Comparison of ENCODE assay signal across 6 cellular contexts in genomic region chr9:66992450-66992849, GRCh38. TPM values are rescaled to one million over a fixed set of nuclear protein-coding genes. Genes with fewer than 3 reads are reported as not detected.
"Had no signal": no experiment of that assay in that cellular context is flagged by ENCODE, and none has a peak within 500 bp of the region (broad histone marks: within the 10 kb centered on the region; RNA-seq: fewer than 3 reads in every experiment).

SPATA31A3 (minus strand) TSS chr9:66992550; CDS start chr9:66992521, 29 bp downstream.

RNA-seq across cellular contexts. Expression of gene SPATA31A3, which starts in this region (rescaled TPM):
- total RNA-seq: HepG2, HT-29, HT1080, IMR-90 had no signal
- polyA plus RNA-seq: HepG2, IgD-negative memory B cell, IMR-90, K562 had no signal
